Comparison of ENCODE assay signal across 7 cellular contexts in genomic region chr7:38391751-38392150, GRCh38.
"Had no signal": no experiment of that assay in that cellular context is flagged by ENCODE, and none has a peak within 500 bp of the region (broad histone marks: within the 10 kb centered on the region; RNA-seq: fewer than 3 reads in every experiment).

No MANE protein-coding gene starts in this region.

- H3K4me3 Mint-ChIP-seq: IgD-negative memory B cell had no signal

- H3K27me3 Mint-ChIP-seq: IgD-negative memory B cell had no signal

- ATAC-seq: HepG2, K562 had no signal

- DNase-seq: IMR-90, KBM-7, KG1 had no signal

- H3K4me3 ChIP-seq: K562 had no signal

- H3K27ac ChIP-seq: HL-60 had no signal

- H3K27ac Mint-ChIP-seq: IgD-negative memory B cell had no signal
